21 cellular contexts compared by ENCODE assay signal in genomic region chr2:234559609-234560008, GRCh38.
"Had no signal": no experiment of that assay in that cellular context is flagged by ENCODE, and none has a peak within 500 bp of the region (broad histone marks: within the 10 kb centered on the region; RNA-seq: fewer than 3 reads in every experiment).

No MANE protein-coding gene starts in this region.

- DNase-seq: activated CD4-positive, alpha-beta T cell treated with anti-CD3 and anti-CD28 coated beads for 1 hour; activated CD4-positive, alpha-beta T cell treated with anti-CD3 and anti-CD28 coated beads, Interleukin-2, amount 10 ng/mL, durations not matched to agents 24 days and 14 days; activated CD4-positive, alpha-beta T cell treated with anti-CD3 and anti-CD28 coated beads, Interleukin-2, amount 50 U/mL, for 48 hours; activated gamma-delta T cell; activated naive CD4-positive, alpha-beta T cell treated with anti-CD3 and anti-CD28 coated beads for 36 hours; activated T-cell treated with anti-CD3 and anti-CD28 coated beads for 4 hours; activated T-cell treated with anti-CD3 and anti-CD28 coated beads, Interleukin-2, amount 50 U/mL, for 48 hours; amygdala; brain microvascular endothelial cell; MG63; MV-4-11; NCI-H1092 treated with DMSO at 0.1 percent for 48 hours; NCI-H1417 treated with DMSO at 0.1 percent for 48 hours; NCI-H1694; NCI-H2029 treated with DMSO at 0.1 percent for 48 hours; NCI-H345; NCI-H510A; NCI-H526 treated with DMSO at 0.1 percent for 48 hours; SHP77 treated with DMSO at 0.1 percent for 48 hours had no signal

- H3K36me3 ChIP-seq: brain microvascular endothelial cell, MG63 had no signal

- H3K4me3 ChIP-seq: MG63 had no signal

- H3K9me3 ChIP-seq: MG63 had no signal

- ATAC-seq: activated T-helper 17 cell treated with anti-CD3 and anti-CD28 coated beads, Interleukin-2, amount 50 U/mL, for 72 hours; WTC11 had no signal
